ENCODE assay signal across 12 cellular contexts in genomic region chr19:10421981-10422461, GRCh38. TPM values are rescaled to one million over a fixed set of nuclear protein-coding genes. Genes with fewer than 3 reads are reported as not detected.
A peak's percentile ranks its signal among the peaks of the same experiment; 100 is the strongest.
DNase-seq lines count a peak whose midpoint lies in the region; ATAC-seq, FAIRE-seq and TF ChIP-seq lines count a peak whose summit lies in the region.
"Had no signal": no experiment of that assay in that cellular context is flagged by ENCODE, and none has a peak within 500 bp of the region (broad histone marks: within the 10 kb centered on the region; RNA-seq: fewer than 3 reads in every experiment).

No MANE protein-coding gene starts in this region.

- no peaks in the 10 kb centered on the region for H3K36me3 ChIP-seq in CD8-positive, alpha-beta T cell (ENCODE audit: insufficient read depth, low read length)
- no peaks in the 10 kb centered on the region for H3K36me3 ChIP-seq in H1 (ENCODE audit: control insufficient read depth in 2 of 4, insufficient read depth in 4 of 4, low read length in 3 of 4)
- H3K36me3 ChIP-seq in SK-N-SH (replicated peaks in 1 of 2; ENCODE audit: control insufficient read depth in 1 of 2, insufficient read depth in 2 of 2, low read length in 1 of 2) = no peaks in the 10 kb centered on the region
- H3K36me3 ChIP-seq: left ventricle myocardium inferior had no signal

- POLR2A ChIA-PET in A549 (lab: Yijun Ruan, JAX) = no interaction called here
- POLR2A ChIA-PET in CD8-positive, alpha-beta T cell (lab: Charles Lee) = interaction anchor here (7.0 kb wide), 1 partner anchor 16 kb away, joined by 48 read pairs; the partner anchor contains the start of gene CDC37
- POLR2A ChIA-PET in H1 (lab: Charles Lee; ENCODE audit: partially characterized antibody) = interaction anchor here (0.8 kb wide), 1 partner anchor 22 kb away, joined by 3 read pairs; no protein-coding TSS in a partner anchor
- POLR2A ChIA-PET in HEK293T (lab: Yijun Ruan, JAX) = no interaction called here
- POLR2A ChIA-PET in SK-N-SH (lab: Yijun Ruan, JAX) = no interaction called here

- H3K9me3 Mint-ChIP-seq in CD8-positive, alpha-beta T cell = no peaks in the 10 kb centered on the region

- peaks cover 43% of the 10 kb centered on the region for H3K27me3 Mint-ChIP-seq in CD8-positive, alpha-beta T cell (ENCODE audit: low read depth)

- no peak overlapping the region for H4K91ac ChIP-seq in H1 (replicated peaks; ENCODE audit: insufficient read length, low read length)

- 83% methylated on average over 5 of the region's 5 CpGs for WGBS in A549 (ENCODE audit: missing lambda C conversion rate)
- 81% methylated on average over 5 of the region's 5 CpGs; no CpG with 5 or more reads in 1 of the 2 experiments for WGBS in H1 (ENCODE audit: extremely low coverage in 1 of 2, insufficient coverage in 1 of 2, insufficient read length in 1 of 2, insufficient replicate concordance in 2 of 2, low coverage in 1 of 2, low lambda C conversion rate in 2 of 2, missing lambda C conversion rate in 1 of 2), 2 experiments
- WGBS in SK-N-SH (ENCODE audit: low lambda C conversion rate) = 17% methylated on average over 5 of the region's 5 CpGs

- H2BK20ac ChIP-seq in H1 (ENCODE audit: low read length) = no peak overlapping the region

- H3K27ac ChIP-seq in A549 = no peak overlapping the region
- H3K27ac ChIP-seq in CD8-positive, alpha-beta T cell (ENCODE audit: low read depth, low read length) = no peak overlapping the region
- no peak overlapping the region for H3K27ac ChIP-seq in H1 (ENCODE audit: low read depth, low read length)
- no peak overlapping the region for H3K27ac ChIP-seq in SK-N-SH (ENCODE audit: low read depth in 2 of 2, low read length in 1 of 2)
- H3K27ac ChIP-seq: left ventricle myocardium inferior had no signal

- H3K18ac ChIP-seq in H1 (ENCODE audit: extremely low read depth, low read length) = no peak overlapping the region

- TF ChIP-seq EP300 in A549 (IDR thresholded peaks at IDR 0.05) (no peak), H1 (IDR thresholded peaks at IDR 0.05; ENCODE audit: borderline replicate concordance in 1 of 2, low read depth in 2 of 2, low read length in 2 of 2) (no peak), SK-N-SH (IDR thresholded peaks at IDR 0.05; ENCODE audit: borderline replicate concordance in 1 of 2, low read depth in 1 of 2, low read length in 1 of 2) (no peak)

- H2BK5ac ChIP-seq in H1 (ENCODE audit: low read depth, low read length) = peak overlapping the region; percentile 48; the same call in 1 of the 2 replicates

- H3F3A ChIP-seq in SK-N-SH (replicated peaks; ENCODE audit: insufficient read depth) = peaks cover 34% of the 10 kb centered on the region

- no peaks in the 10 kb centered on the region for H3K9me2 ChIP-seq in SK-N-SH

- TF ChIP-seq POLR2A in A549 (IDR thresholded peaks at IDR 0.05; ENCODE audit: low read length) = no peak
- TF ChIP-seq POLR2A in H1 (IDR thresholded peaks at IDR 0.05; ENCODE audit: control extremely low read depth in 1 of 2, low read depth in 2 of 2, low read length in 2 of 2) = no peak

- H2BK12ac ChIP-seq in H1 (ENCODE audit: low read depth, low read length) = peak overlapping the region; percentile 68; the same call in 1 of the 2 replicates

- no peak for TF ChIP-seq RAD21 in A549 (conservative IDR thresholded peaks at IDR 0.05 in 1 of 2, IDR thresholded peaks at IDR 0.05 in 1 of 2)
- no peak for TF ChIP-seq RAD21 in H1 (IDR thresholded peaks at IDR 0.05 in 1 of 2, conservative IDR thresholded peaks at IDR 0.05 in 1 of 2; ENCODE audit: low read depth in 2 of 2, low read length in 2 of 2)
- no peak for TF ChIP-seq RAD21 in SK-N-SH (IDR thresholded peaks at IDR 0.05; ENCODE audit: low read length)

- no peak overlapping the region for H3K4ac ChIP-seq in H1 (replicated peaks; ENCODE audit: insufficient read length, low read depth, low read length)

- peaks cover 41% of the 10 kb centered on the region for H3K27me3 ChIP-seq in CD8-positive, alpha-beta T cell (ENCODE audit: insufficient read depth, low read length)
- peaks cover 50 to 93% (median 83%) of the 10 kb centered on the region in 4 experiments for H3K27me3 ChIP-seq in H1 (replicated peaks in 1 of 4; ENCODE audit: control insufficient read depth in 3 of 4, extremely low read depth in 1 of 4, insufficient read depth in 3 of 4, low read length in 3 of 4)
- peaks cover 60% of the 10 kb centered on the region for H3K27me3 ChIP-seq in SK-N-SH (ENCODE audit: insufficient read depth)

- H4K8ac ChIP-seq in H1 (ENCODE audit: extremely low read depth, insufficient read depth, low read length) = no peak overlapping the region

- H3K9me3 ChIP-seq in A549 (no peaks in the 10 kb centered on the region), H1 (ENCODE audit: insufficient read depth in 2 of 2, low read depth in 1 of 2, low read length in 1 of 2) (no peaks in the 10 kb centered on the region), SK-N-SH (no peaks in the 10 kb centered on the region)
- H3K9me3 ChIP-seq in CD8-positive, alpha-beta T cell (ENCODE audit: low read length) = no peaks in the 10 kb centered on the region
- H3K9me3 ChIP-seq: left ventricle myocardium inferior had no signal

- H3K27ac Mint-ChIP-seq in CD8-positive, alpha-beta T cell = no peak overlapping the region

- peaks cover 33% of the 10 kb centered on the region for H3K4me1 ChIP-seq in A549
- H3K4me1 ChIP-seq in CD8-positive, alpha-beta T cell (ENCODE audit: insufficient read depth, low read length) = peaks cover 65% of the 10 kb centered on the region
- H3K4me1 ChIP-seq in H1 (replicated peaks in 1 of 4; ENCODE audit: control insufficient read depth in 3 of 4, insufficient read depth in 4 of 4, low read length in 3 of 4) = peaks cover 5 to 31% (median 13%) of the 10 kb centered on the region in 4 experiments
- H3K4me1 ChIP-seq in SK-N-SH (ENCODE audit: control insufficient read depth in 1 of 2, insufficient read depth in 2 of 2, low read depth in 1 of 2, low read length in 1 of 2) = peaks cover 5 to 10% of the 10 kb centered on the region in 2 experiments; a peak in 1 of 4 replicates

- H3K4me3 Mint-ChIP-seq in CD8-positive, alpha-beta T cell = peak overlapping the region; percentile 67

- H2AK5ac ChIP-seq in H1 (ENCODE audit: low read depth, low read length) = 0 out of 2 replicates have a peak overlapping the region, but pooled peaks have one; percentile 4

- no peaks in the 10 kb centered on the region for H3K79me2 ChIP-seq in H1 (ENCODE audit: control insufficient read depth in 1 of 2, insufficient read depth in 2 of 2, low read length in 2 of 2)
- no peaks in the 10 kb centered on the region for H3K79me2 ChIP-seq in SK-N-SH (ENCODE audit: insufficient read depth)

- H3K4me3 ChIP-seq in A549 (no peak overlapping the region), H1 (ENCODE audit: extremely low read depth in 1 of 4, insufficient read depth in 2 of 4, low read depth in 3 of 4, low read length in 4 of 4) (no peak overlapping the region), SK-N-SH (ENCODE audit: low read depth in 2 of 2, low read length in 1 of 2) (no peak overlapping the region)
- H3K4me3 ChIP-seq in CD8-positive, alpha-beta T cell (ENCODE audit: low read depth, low read length) = no peak overlapping the region
- H3K4me3 ChIP-seq: left ventricle myocardium inferior had no signal

- peaks cover 14% of the 10 kb centered on the region; the same call in 1 of the 2 replicates for H3K23me2 ChIP-seq in H1 (ENCODE audit: low read depth, low read length)

- CTCF ChIA-PET in A549 (lab: Yijun Ruan, JAX) (interaction anchor here (0.8 to 2.6 kb wide), 10 partner anchors 8 to 295 kb away, joined by 3 to 16 read pairs (median 8); partner anchors contain the start of genes CDC37, DNM2 and ICAM1), H1 (lab: Charles Lee; ENCODE audit: partially characterized antibody) (interaction anchor here (0.9 to 6.7 kb wide), 8 partner anchors 7 to 140 kb away, joined by 4 to 67 read pairs (median 12); partner anchors contain the start of gene CDC37), HEK293T (lab: Yijun Ruan, JAX) (interaction anchor here (0.6 kb wide), 2 partner anchors 10 to 12 kb away, joined by 3 to 4 read pairs; no protein-coding TSS in a partner anchor), SK-N-SH (lab: Yijun Ruan, JAX) (interaction anchor here (0.8 to 11.8 kb wide), 6 partner anchors 8 to 132 kb away, joined by 3 to 313 read pairs (median 4); partner anchors contain the start of gene CDC37)
- CTCF ChIA-PET in CD8-positive, alpha-beta T cell (lab: Charles Lee) = interaction anchor here (1.9 to 29.4 kb wide), 4 partner anchors 14 to 490 kb away, joined by 4 to 620 read pairs (median 8); partner anchors contain the start of genes CDC37 and PDE4A

- H3K56ac ChIP-seq in H1 (replicated peaks; ENCODE audit: insufficient read length, low read depth, low read length) = no peak overlapping the region

- H3K4me1 Mint-ChIP-seq in CD8-positive, alpha-beta T cell (ENCODE audit: low read depth) = peaks cover 54% of the 10 kb centered on the region

- no peak overlapping the region for H3K4me2 ChIP-seq in A549
- no peak overlapping the region; a peak in 1 of 4 replicates for H3K4me2 ChIP-seq in H1 (ENCODE audit: insufficient read depth in 1 of 2, low read depth in 2 of 2, low read length in 2 of 2)
- H3K4me2 ChIP-seq in SK-N-SH = no peak overlapping the region

- no peak overlapping the region for H2AFZ ChIP-seq in H1 (ENCODE audit: low read length)
- no peak overlapping the region for H2AFZ ChIP-seq in SK-N-SH (ENCODE audit: low read depth)

- DNase-seq in A549 (ENCODE audit: low read depth in 1 of 2, low spot score in 1 of 2) (no peak), OCI-M1 (lab: John Stamatoyannopoulos, UW) (peak; percentile 70), H1 (ENCODE audit: low read depth in 1 of 2, low spot score in 2 of 2) (no peak), HEK293T (ENCODE audit: extremely low spot score) (no peak), SK-N-SH (no peak), SW480 (ENCODE audit: low spot score) (no peak)
- peak in 1 of 7 experiments; percentile 12 for DNase-seq in CD8-positive, alpha-beta T cell
- DNase-seq: activated CD8-positive, alpha-beta memory T cell treated with anti-CD3 and anti-CD28 coated beads, Interleukin-2, amount 50 U/mL, for 48 hours; cerebellar nuclear complex; left ventricle myocardium inferior had no signal

- H4K5ac ChIP-seq in H1 (ENCODE audit: insufficient read length, low read depth, low read length) = no peak overlapping the region

- H3K36me3 Mint-ChIP-seq in CD8-positive, alpha-beta T cell = no peaks in the 10 kb centered on the region

- peaks cover 0 to 19% of the 10 kb centered on the region in 2 experiments for H4K20me1 ChIP-seq in H1 (replicated peaks in 1 of 2; ENCODE audit: control insufficient read depth in 1 of 2, insufficient read depth in 2 of 2, low read length in 2 of 2)
- H4K20me1 ChIP-seq in SK-N-SH (ENCODE audit: insufficient read depth) = no peaks in the 10 kb centered on the region

- H2BK15ac ChIP-seq in H1 (ENCODE audit: low read length) = peak overlapping the region; percentile 67; the same call in 1 of the 2 replicates

- no peak overlapping the region for H3K14ac ChIP-seq in H1 (ENCODE audit: insufficient read length)

- H2BK120ac ChIP-seq in H1 (replicated peaks; ENCODE audit: low read depth, low read length) = no peak overlapping the region

- H3K9ac ChIP-seq in H1 (replicated peaks in 1 of 4; ENCODE audit: extremely low read depth in 1 of 4, low read depth in 3 of 4, low read length in 3 of 4) = no peak overlapping the region
- H3K9ac ChIP-seq in SK-N-SH = no peak overlapping the region

- intact Hi-C loops in CD8-positive, alpha-beta T cell (cut with DNase I, micrococcal nuclease) = no loop called here

- ATAC-seq in A549 (no peak), GM19452 (IDR thresholded peaks at IDR 0.05; ENCODE audit: unreplicated experiment) (no peak)
- ATAC-seq in CD8-positive, alpha-beta T cell = no peak
- ATAC-seq: SK-N-SH treated with all-trans-retinoic acid at 6 μM for 48 hours had no signal

- H3K79me1 ChIP-seq in H1 (ENCODE audit: low read depth, low read length) = no peaks in the 10 kb centered on the region

- H3K23ac ChIP-seq in H1 (ENCODE audit: insufficient read length) = no peak overlapping the region

- FAIRE-seq in A549 (lab: Jason Lieb, UNC) = no peak
- no peak for FAIRE-seq in H1 (lab: Jason Lieb, UNC)

- TF ChIP-seq CTCF in A549 (IDR thresholded peaks at IDR 0.05) = no peak
- TF ChIP-seq CTCF in CD8-positive, alpha-beta T cell (IDR thresholded peaks at IDR 0.05) = no peak
- no peak for TF ChIP-seq CTCF in H1 (IDR thresholded peaks at IDR 0.05; ENCODE audit: control extremely low read depth in 1 of 3, insufficient read depth in 1 of 3, low read depth in 1 of 3, low read length in 3 of 3)
- TF ChIP-seq CTCF in SK-N-SH (IDR thresholded peaks at IDR 0.05) = no peak

RNA-seq across cellular contexts. Expression of gene PDE4A, which starts 1.7 kb away (rescaled TPM):
- 1.2 and 2.2 TPM in 2 replicates for polyA plus RNA-seq in A549 (2011; rRNA removed)
- polyA plus RNA-seq in A549 (2012; cell fraction: cytosol; rRNA removed) = 2.4 and 3.5 TPM in 2 replicates
- polyA plus RNA-seq in A549 (2012; cell fraction: nucleus; rRNA removed) = 4.6 and 5.4 TPM in 2 replicates
- 3.7 to 3.9 TPM (median 3.9 TPM) in 3 replicates for polyA plus RNA-seq in A549 (2017; fragmentation: RNase III; extraction: RNeasy Plus Mini Kit Qiagen cat#74134 plus additional on column Dnase treatment)
- polyA minus RNA-seq in A549 (2011; rRNA and poly(A)+ RNA removed) = 5.6 and 7.0 TPM in 2 replicates
- total RNA-seq in CD8-positive, alpha-beta T cell = 10 to 100 TPM; 21.1 to 23.6 TPM
- 4.4 and 5.0 TPM in 2 replicates for total RNA-seq in H1 (2021; fragmentation: NEBNext Ultra II Directional; extraction: Animal tissue kit (Norgen Biotek cat#: 25700))
- polyA plus RNA-seq in H1 (2011; rRNA removed) = 2.0 and 3.4 TPM in 2 replicates
- 1.8 TPM for polyA plus RNA-seq in H1 (2011; cell fraction: cytosol; rRNA removed)
- 2.5 TPM for polyA plus RNA-seq in H1 (2011; cell fraction: nucleus; rRNA removed)
- polyA plus RNA-seq in H1 (2012, experiment 1 of 2) = 2.6 to 4.2 TPM (median 3.9 TPM) in 4 replicates
- 3.2 TPM for polyA plus RNA-seq in H1 (2012, experiment 2 of 2)
- 3.3 TPM for polyA plus RNA-seq in H1 (2013, experiment 1 of 2)
- polyA plus RNA-seq in H1 (2013, experiment 2 of 2) = 3.4 TPM
- 2.8 and 3.4 TPM in 2 replicates for polyA minus RNA-seq in H1 (2011; rRNA and poly(A)+ RNA removed)
- polyA minus RNA-seq in H1 (2011; cell fraction: cytosol; rRNA and poly(A)+ RNA removed) = 4.5 TPM
- polyA minus RNA-seq in H1 (2011; cell fraction: nucleus; rRNA and poly(A)+ RNA removed) = 2.3 TPM
- polyA plus RNA-seq in SK-N-SH (2012; rRNA removed) = 2.3 and 2.9 TPM in 2 replicates
- 2.0 and 2.8 TPM in 2 replicates for polyA plus RNA-seq in SK-N-SH (2012; cell fraction: cytosol; rRNA removed)
- 5.6 and 6.7 TPM in 2 replicates for polyA plus RNA-seq in SK-N-SH (2012; cell fraction: nucleus; rRNA removed)

RNA-seq across cellular contexts. Expression of gene CDC37, which starts 18.7 kb away (rescaled TPM):
- polyA plus RNA-seq in A549 (2011; rRNA removed) (125 and 152 TPM in 2 replicates), A549 (2017; fragmentation: RNase III; extraction: RNeasy Plus Mini Kit Qiagen cat#74134 plus additional on column Dnase treatment) (214 to 236 TPM (median 220 TPM) in 3 replicates), H1 (2011; rRNA removed) (181 and 285 TPM in 2 replicates), SK-N-SH (2012; rRNA removed) (1,026 and 1,054 TPM in 2 replicates)
- 336 and 384 TPM in 2 replicates for polyA plus RNA-seq in A549 (2012; cell fraction: cytosol; rRNA removed)
- 630 and 656 TPM in 2 replicates for polyA plus RNA-seq in A549 (2012; cell fraction: nucleus; rRNA removed)
- 57.2 and 58.2 TPM in 2 replicates for polyA minus RNA-seq in A549 (2011; rRNA and poly(A)+ RNA removed)
- 100 to 1,000 TPM; 195 to 196 TPM for total RNA-seq in CD8-positive, alpha-beta T cell
- 162 and 164 TPM in 2 replicates for total RNA-seq in H1 (2021; fragmentation: NEBNext Ultra II Directional; extraction: Animal tissue kit (Norgen Biotek cat#: 25700))
- polyA plus RNA-seq in H1 (2011; cell fraction: cytosol; rRNA removed) = 404 TPM
- polyA plus RNA-seq in H1 (2011; cell fraction: nucleus; rRNA removed) = 587 TPM
- 155 to 277 TPM (median 276 TPM) in 4 replicates for polyA plus RNA-seq in H1 (2012, experiment 1 of 2)
- polyA plus RNA-seq in H1 (2012, experiment 2 of 2) = 150 TPM
- 155 TPM for polyA plus RNA-seq in H1 (2013, experiment 1 of 2)
- 145 TPM for polyA plus RNA-seq in H1 (2013, experiment 2 of 2)
- polyA minus RNA-seq in H1 (2011; rRNA and poly(A)+ RNA removed) = 66.0 and 91.9 TPM in 2 replicates
- 104 TPM for polyA minus RNA-seq in H1 (2011; cell fraction: cytosol; rRNA and poly(A)+ RNA removed)
- polyA minus RNA-seq in H1 (2011; cell fraction: nucleus; rRNA and poly(A)+ RNA removed) = 73.2 TPM
- 593 and 675 TPM in 2 replicates for polyA plus RNA-seq in SK-N-SH (2012; cell fraction: cytosol; rRNA removed)
- 2,817 and 3,252 TPM in 2 replicates for polyA plus RNA-seq in SK-N-SH (2012; cell fraction: nucleus; rRNA removed)

RNA-seq across cellular contexts. Expression of gene TYK2, which starts 41.6 kb away (rescaled TPM):
- polyA plus RNA-seq in A549 (2011; rRNA removed) (17.0 and 41.4 TPM in 2 replicates), A549 (2017; fragmentation: RNase III; extraction: RNeasy Plus Mini Kit Qiagen cat#74134 plus additional on column Dnase treatment) (51.9 to 65.6 TPM (median 57.1 TPM) in 3 replicates), H1 (2011; rRNA removed) (32.1 and 47.6 TPM in 2 replicates), SK-N-SH (2012; rRNA removed) (34.8 and 44.6 TPM in 2 replicates)
- polyA plus RNA-seq in A549 (2012; cell fraction: cytosol; rRNA removed) = 45.6 and 49.9 TPM in 2 replicates
- 275 and 321 TPM in 2 replicates for polyA plus RNA-seq in A549 (2012; cell fraction: nucleus; rRNA removed)
- polyA minus RNA-seq in A549 (2011; rRNA and poly(A)+ RNA removed) = 29.5 and 37.4 TPM in 2 replicates
- total RNA-seq in CD8-positive, alpha-beta T cell = 100 to 1,000 TPM; 244 to 250 TPM
- total RNA-seq in H1 (2021; fragmentation: NEBNext Ultra II Directional; extraction: Animal tissue kit (Norgen Biotek cat#: 25700)) = 40.8 and 42.7 TPM in 2 replicates
- polyA plus RNA-seq in H1 (2011; cell fraction: cytosol; rRNA removed) = 37.8 TPM
- 184 TPM for polyA plus RNA-seq in H1 (2011; cell fraction: nucleus; rRNA removed)
- polyA plus RNA-seq in H1 (2012, experiment 1 of 2) = 44.3 to 65.1 TPM (median 54.1 TPM) in 4 replicates
- 41.2 TPM for polyA plus RNA-seq in H1 (2012, experiment 2 of 2)
- polyA plus RNA-seq in H1 (2013, experiment 1 of 2) = 39.9 TPM
- polyA plus RNA-seq in H1 (2013, experiment 2 of 2) = 36.9 TPM
- polyA minus RNA-seq in H1 (2011; rRNA and poly(A)+ RNA removed) = 22.6 and 28.0 TPM in 2 replicates
- polyA minus RNA-seq in H1 (2011; cell fraction: cytosol; rRNA and poly(A)+ RNA removed) = 20.1 TPM
- 32.9 TPM for polyA minus RNA-seq in H1 (2011; cell fraction: nucleus; rRNA and poly(A)+ RNA removed)
- polyA plus RNA-seq in SK-N-SH (2012; cell fraction: cytosol; rRNA removed) = 11.9 and 17.2 TPM in 2 replicates
- polyA plus RNA-seq in SK-N-SH (2012; cell fraction: nucleus; rRNA removed) = 343 and 417 TPM in 2 replicates

Comparison
In these comparisons a context has a peak if more than half of its experiments do, and no peak if none do; other contexts are left out.
1. POLR2A ChIA-PET loops: an anchor here in CD8-positive, alpha-beta T cell (7.0 kb wide) and H1 (0.8 kb wide); none called in A549, HEK293T and SK-N-SH.